8 cellular contexts compared by ENCODE assay signal in genomic region chr4:26985836-26986235, GRCh38.
DNase-seq lines count a peak whose midpoint lies in the region; ATAC-seq and TF ChIP-seq lines count a peak whose summit lies in the region.

No MANE protein-coding gene starts in this region.

- H3K36me3 Mint-ChIP-seq in activated B cell treated with CpG ODN at 0.5 μM for 24 hours (ENCODE audit: low read depth), result peaks cover 29% of the 10 kb centered on the region
- H3K36me3 Mint-ChIP-seq in glutamatergic neuron (ENCODE audit: unreplicated experiment), result no peaks in the 10 kb centered on the region

- H3K4me3 Mint-ChIP-seq in activated B cell treated with CpG ODN at 0.5 μM for 24 hours (peak overlapping the region; percentile 19), glutamatergic neuron (ENCODE audit: unreplicated experiment) (no peak overlapping the region)

- POLR2A ChIA-PET in activated B cell treated with CpG ODN at 0.5 μM for 24 hours (lab: Charles Lee), result interaction anchor here (1.0 to 2.0 kb wide), 2 partner anchors 99 to 125 kb away, joined by 3 to 6 read pairs; partner anchors contain the start of gene STIM2

- no peak overlapping the region for H3K9ac ChIP-seq in BLaER1 treated with 17β-estradiol and CSF1 and Interleukin-3, amounts not matched to agents 10 nM and 100 nM

- H3K4me1 ChIP-seq in BLaER1 treated with 17β-estradiol and CSF1 and Interleukin-3, amounts not matched to agents 10 nM and 100 nM, result peaks cover 17 to 39% (median 29%) of the 10 kb centered on the region in 10 experiments

- H3K27me3 ChIP-seq in BLaER1 treated with 17β-estradiol and CSF1 and Interleukin-3, amounts not matched to agents 10 nM and 100 nM, result no peaks in the 10 kb centered on the region

- peak overlapping the region; percentile 21 to 62 (median 48); a peak in 19 of 22 replicates for H3K4me2 ChIP-seq in BLaER1 treated with 17β-estradiol and CSF1 and Interleukin-3, amounts not matched to agents 10 nM and 100 nM

- H3K9me3 Mint-ChIP-seq in activated B cell treated with CpG ODN at 0.5 μM for 24 hours (peaks cover 7% of the 10 kb centered on the region), glutamatergic neuron (ENCODE audit: unreplicated experiment) (no peaks in the 10 kb centered on the region)

- no peak overlapping the region for H3K27ac ChIP-seq in BLaER1 treated with 17β-estradiol and CSF1 and Interleukin-3, amounts not matched to agents 10 nM and 100 nM

- H3K27me3 Mint-ChIP-seq in activated B cell treated with CpG ODN at 0.5 μM for 24 hours, result no peaks in the 10 kb centered on the region
- no peaks in the 10 kb centered on the region for H3K27me3 Mint-ChIP-seq in glutamatergic neuron (ENCODE audit: unreplicated experiment)

- CTCF ChIA-PET in activated B cell treated with CpG ODN at 0.5 μM for 24 hours (lab: Charles Lee), result no interaction called here

- peaks cover 42% of the 10 kb centered on the region for H3K4me1 Mint-ChIP-seq in activated B cell treated with CpG ODN at 0.5 μM for 24 hours
- H3K4me1 Mint-ChIP-seq in glutamatergic neuron (ENCODE audit: low read depth, unreplicated experiment), result peaks cover 10% of the 10 kb centered on the region

- H3K9me3 ChIP-seq in BLaER1 treated with 17β-estradiol and CSF1 and Interleukin-3, amounts not matched to agents 10 nM and 100 nM (replicated peaks in 1 of 11), result peaks cover 8 to 37% (median 25%) of the 10 kb centered on the region in 11 experiments; a peak in 19 of 22 replicates

- H3K36me3 ChIP-seq in BLaER1 treated with 17β-estradiol and CSF1 and Interleukin-3, amounts not matched to agents 10 nM and 100 nM, result peaks cover 0 to 61% (median 43%) of the 10 kb centered on the region in 11 experiments; a peak in 19 of 22 replicates

- DNase-seq in activated B cell treated with CpG ODN at 0.5 μM for 24 hours (no peak), NCI-H748 treated with DMSO at 0.1 percent for 48 hours (lab: John Stamatoyannopoulos, UW) (no peak), glutamatergic neuron (no peak), ecto neural progenitor cell (ENCODE audit: low spot score) (no peak), islet precursor cell (no peak)

- H3K27ac Mint-ChIP-seq in activated B cell treated with CpG ODN at 0.5 μM for 24 hours (peak overlapping the region; percentile 61), glutamatergic neuron (ENCODE audit: unreplicated experiment) (no peak overlapping the region)

- no peak overlapping the region for H3K4me3 ChIP-seq in BLaER1 treated with 17β-estradiol and CSF1 and Interleukin-3, amounts not matched to agents 10 nM and 100 nM

- ATAC-seq in GM19043 (IDR thresholded peaks at IDR 0.05; ENCODE audit: low read depth, unreplicated experiment), result peak; percentile 80
- ATAC-seq in HG03108 (IDR thresholded peaks at IDR 0.05; ENCODE audit: unreplicated experiment), result peak; percentile 68
- ATAC-seq in activated B cell treated with CpG ODN at 0.5 μM for 24 hours (ENCODE audit: low read depth), result peak; percentile 91

- H4K20me1 ChIP-seq in BLaER1 treated with 17β-estradiol and CSF1 and Interleukin-3, amounts not matched to agents 10 nM and 100 nM, result peaks cover 0 to 66% (median 46%) of the 10 kb centered on the region in 11 experiments; a peak in 13 of 22 replicates

- intact Hi-C loops in activated B cell treated with CpG ODN at 0.5 μM for 24 hours (cut with micrococcal nuclease), result no loop called here

- no peak for TF ChIP-seq CTCF in activated B cell treated with CpG ODN at 0.5 μM for 24 hours (IDR thresholded peaks at IDR 0.05)
- no peak for TF ChIP-seq CTCF in glutamatergic neuron (IDR thresholded peaks at IDR 0.05; ENCODE audit: partially characterized antibody, unreplicated experiment)
